Comparison of ENCODE assay signal across 32 cellular contexts in genomic region chr6:38724343-38724742, GRCh38. TPM values are rescaled to one million over a fixed set of nuclear protein-coding genes. Genes with fewer than 3 reads are reported as not detected.
"Had no signal": no experiment of that assay in that cellular context is flagged by ENCODE, and none has a peak within 500 bp of the region (broad histone marks: within the 10 kb centered on the region; RNA-seq: fewer than 3 reads in every experiment).

No MANE protein-coding gene starts in this region.

- H3K4me1 Mint-ChIP-seq: central memory CD8-positive, alpha-beta T cell; IgD-negative memory B cell had no signal

- H3K36me3 ChIP-seq: cardiac muscle cell, MG63, Peyer's patch, WERI-Rb-1 had no signal

- H3K9me3 ChIP-seq: Peyer's patch had no signal

- H3K4me3 Mint-ChIP-seq: activated CD4-positive, alpha-beta memory T cell treated with anti-CD3 and anti-CD28 coated beads for 36 hours; activated T-cell treated with anti-CD3 and anti-CD28 coated beads, Interleukin-2, amount 50 U/mL, for 4 hours; activated T-helper 1 cell treated with anti-CD3 and anti-CD28 coated beads, Interleukin-12 subunit alpha, Interleukin-12 subunit beta, Interleukin-2, Interleukin-4 antibody, amounts not matched to agents 30 ng/mL and 10 ng/mL and 1 ng/mL, durations not matched to agents 14 hours and 24 hours and 36 hours; central memory CD8-positive, alpha-beta T cell; IgD-negative memory B cell; T-cell; T-helper 17 cell had no signal

- H3K36me3 Mint-ChIP-seq: activated CD4-positive, alpha-beta memory T cell treated with anti-CD3 and anti-CD28 coated beads for 36 hours had no signal

- H3K4me3 ChIP-seq: cardiac muscle cell, MG63, Peyer's patch had no signal

- H3K4me1 ChIP-seq: Peyer's patch had no signal

- DNase-seq: activated CD4-positive, alpha-beta memory T cell treated with anti-CD3 and anti-CD28 coated beads for 36 hours; activated CD4-positive, alpha-beta T cell treated with anti-CD3 and anti-CD28 coated beads, Interleukin-2, amount 50 U/mL, for 1 hour; activated CD4-positive, CD25-positive, alpha-beta regulatory T cell; activated CD8-positive, alpha-beta memory T cell treated with anti-CD3 and anti-CD28 coated beads, Interleukin-2, amount 50 U/mL, for 4 hours; activated effector memory CD4-positive, alpha-beta T cell treated with Interleukin-2 at 50 U/mL for 16 hours; activated T-cell treated with anti-CD3 and anti-CD28 coated beads for 4 hours; activated T-cell treated with anti-CD3 and anti-CD28 coated beads, Interleukin-2, amount 50 U/mL, for 4 hours; aorta; Kasumi-1; KG1; MG63; NCI-H1048; NCI-H1105 treated with DMSO at 0.1 percent for 48 hours; NCI-H1436; NCI-H1694; NCI-H1930; NCI-H2081 treated with DMSO at 0.1 percent for 48 hours; NCI-H345; NCI-H524 treated with DMSO at 0.1 percent for 48 hours; Peyer's patch; SIG-M5; T-cell; T-helper 17 cell; WERI-Rb-1 had no signal

- H3K27ac Mint-ChIP-seq: activated CD4-positive, alpha-beta memory T cell treated with anti-CD3 and anti-CD28 coated beads for 36 hours; activated T-helper 1 cell treated with anti-CD3 and anti-CD28 coated beads, Interleukin-12 subunit alpha, Interleukin-12 subunit beta, Interleukin-2, Interleukin-4 antibody, amounts not matched to agents 30 ng/mL and 10 ng/mL and 1 ng/mL, durations not matched to agents 14 hours and 24 hours and 36 hours; IgD-negative memory B cell; T-cell; T-helper 17 cell had no signal

- H3K27me3 ChIP-seq: cardiac muscle cell, Peyer's patch had no signal

- H3K9me3 Mint-ChIP-seq: activated CD4-positive, alpha-beta memory T cell treated with anti-CD3 and anti-CD28 coated beads for 36 hours had no signal

- ATAC-seq: activated T-cell treated with anti-CD3 and anti-CD28 coated beads, Interleukin-2, amount 50 U/mL, for 4 hours; Right ventricle myocardium inferior; SK-N-SH treated with all-trans-retinoic acid at 6 μM for 48 hours; T-cell; T-helper 17 cell had no signal

- H3K27ac ChIP-seq: cardiac muscle cell, Peyer's patch, RWPE1, WERI-Rb-1 had no signal

RNA-seq across cellular contexts. Expression of gene DNAH8, which starts 9.2 kb away (rescaled TPM):
- total RNA-seq: cardiac muscle cell, NCI-H460, Right ventricle myocardium inferior had no signal
